In genomic region chr3:150238043-150238802, GRCh38 we compare ENCODE assay signal across 12 cellular contexts.
DNase-seq lines count a peak whose midpoint lies in the region; ATAC-seq and TF ChIP-seq lines count a peak whose summit lies in the region.
"Had no signal": no experiment of that assay in that cellular context is flagged by ENCODE, and none has a peak within 500 bp of the region (broad histone marks: within the 10 kb centered on the region; RNA-seq: fewer than 3 reads in every experiment).

No MANE protein-coding gene starts in this region.

- H3K9me3 Mint-ChIP-seq in activated naive CD4-positive, alpha-beta T cell treated with anti-CD3 and anti-CD28 coated beads, Interleukin-2, amount 10 ng/mL, durations not matched to agents 7 days and 5 days: no peaks in the 10 kb centered on the region
- H3K9me3 Mint-ChIP-seq in stimulated activated naive B cell treated with anti-CD40 and anti-IgM and Interleukin-4, amounts not matched to agents 10 μg/mL and 1 μg/mL and 100 μg/mL, for 72 hours: no peaks in the 10 kb centered on the region
- H3K9me3 Mint-ChIP-seq: activated T-helper 17 cell treated with anti-CD3 and anti-CD28 coated beads, Interleukin-2, amount 50 U/mL, for 72 hours had no signal

- H3K9me3 ChIP-seq in left lung (no peaks in the 10 kb centered on the region), thyroid gland (no peaks in the 10 kb centered on the region)
- H3K9me3 ChIP-seq: left ventricle myocardium inferior had no signal

- peaks cover 18% of the 10 kb centered on the region for H3K27me3 Mint-ChIP-seq in activated naive CD4-positive, alpha-beta T cell treated with anti-CD3 and anti-CD28 coated beads, Interleukin-2, amount 10 ng/mL, durations not matched to agents 7 days and 5 days
- peaks cover 7 to 8% of the 10 kb centered on the region in 2 donors for H3K27me3 Mint-ChIP-seq in stimulated activated naive B cell treated with anti-CD40 and anti-IgM and Interleukin-4, amounts not matched to agents 10 μg/mL and 1 μg/mL and 100 μg/mL, for 72 hours

- H3K36me3 Mint-ChIP-seq in activated naive CD4-positive, alpha-beta T cell treated with anti-CD3 and anti-CD28 coated beads, Interleukin-2, amount 10 ng/mL, durations not matched to agents 7 days and 5 days: no peaks in the 10 kb centered on the region
- no peaks in the 10 kb centered on the region for H3K36me3 Mint-ChIP-seq in stimulated activated naive B cell treated with anti-CD40 and anti-IgM and Interleukin-4, amounts not matched to agents 10 μg/mL and 1 μg/mL and 100 μg/mL, for 72 hours

- intact Hi-C loops in left lung (cut with DNase I) (no loop called here), thyroid gland (cut with DNase I) (no loop called here)

- no peak overlapping the region for H3K27ac ChIP-seq in left lung
- peak overlapping the region; percentile 83 to 90 (median 87) for H3K27ac ChIP-seq in thyroid gland
- H3K27ac ChIP-seq: left ventricle myocardium inferior had no signal

- ATAC-seq in left lung: peak; percentile 53
- ATAC-seq in stimulated activated naive B cell treated with anti-CD40 and anti-IgM and Interleukin-4, amounts not matched to agents 10 μg/mL and 1 μg/mL and 100 μg/mL, for 72 hours (replicated peaks): no peak

- no peak overlapping the region for H3K27ac Mint-ChIP-seq in activated naive CD4-positive, alpha-beta T cell treated with anti-CD3 and anti-CD28 coated beads, Interleukin-2, amount 10 ng/mL, durations not matched to agents 7 days and 5 days
- no peak overlapping the region for H3K27ac Mint-ChIP-seq in stimulated activated naive B cell treated with anti-CD40 and anti-IgM and Interleukin-4, amounts not matched to agents 10 μg/mL and 1 μg/mL and 100 μg/mL, for 72 hours
- H3K27ac Mint-ChIP-seq: activated T-helper 17 cell treated with anti-CD3 and anti-CD28 coated beads, Interleukin-2, amount 50 U/mL, for 72 hours had no signal

- WGBS in thyroid gland, 2 donors: 47 to 52% methylated on average over 9 of the region's 9 CpGs

- H3K36me3 ChIP-seq in left lung (no peaks in the 10 kb centered on the region), thyroid gland (no peaks in the 10 kb centered on the region)
- H3K36me3 ChIP-seq: left ventricle myocardium inferior had no signal

- CTCF ChIA-PET in activated naive CD4-positive, alpha-beta T cell treated with anti-CD3 and anti-CD28 coated beads, Interleukin-2, amount 10 ng/mL, durations not matched to agents 7 days and 5 days (lab: Charles Lee): interaction anchor here (0.9 kb wide), 1 partner anchor 12 kb away, joined by 4 read pairs; no protein-coding TSS in a partner anchor

- H3K4me1 ChIP-seq in left lung: no peaks in the 10 kb centered on the region
- peaks cover 27 to 32% of the 10 kb centered on the region in 2 donors for H3K4me1 ChIP-seq in thyroid gland

- H3K4me1 Mint-ChIP-seq in activated naive CD4-positive, alpha-beta T cell treated with anti-CD3 and anti-CD28 coated beads, Interleukin-2, amount 10 ng/mL, durations not matched to agents 7 days and 5 days: no peaks in the 10 kb centered on the region
- H3K4me1 Mint-ChIP-seq in stimulated activated naive B cell treated with anti-CD40 and anti-IgM and Interleukin-4, amounts not matched to agents 10 μg/mL and 1 μg/mL and 100 μg/mL, for 72 hours: peaks cover 0 to 4% of the 10 kb centered on the region in 2 donors
- H3K4me1 Mint-ChIP-seq: activated T-helper 17 cell treated with anti-CD3 and anti-CD28 coated beads, Interleukin-2, amount 50 U/mL, for 72 hours had no signal

- H3K27me3 ChIP-seq in left lung (no peaks in the 10 kb centered on the region), thyroid gland (no peaks in the 10 kb centered on the region)

- DNase-seq in NCI-H345 (lab: John Stamatoyannopoulos, UW): peak; percentile 33
- no peak for DNase-seq in NCI-H345 treated with DMSO at 0.1 percent for 48 hours (lab: John Stamatoyannopoulos, UW; ENCODE audit: unreplicated experiment)
- peak; percentile 53 for DNase-seq in astrocyte of the hippocampus (ENCODE audit: low read depth, low spot score)
- no peak for DNase-seq in left lung
- peak; percentile 66 for DNase-seq in thyroid gland
- no peak for DNase-seq in dermis blood vessel endothelial cell
- no peak for DNase-seq in activated naive CD4-positive, alpha-beta T cell treated with anti-CD3 and anti-CD28 coated beads, Interleukin-2, amount 10 ng/mL, durations not matched to agents 7 days and 5 days
- no peak for DNase-seq in stimulated activated naive B cell treated with anti-CD40 and anti-IgM and Interleukin-4, amounts not matched to agents 10 μg/mL and 1 μg/mL and 100 μg/mL, for 72 hours
- DNase-seq: activated CD4-positive, alpha-beta T cell treated with anti-CD3 and anti-CD28 coated beads for 48 hours; DND-41; left ventricle myocardium inferior had no signal

- H3K4me3 ChIP-seq in left lung: no peak overlapping the region
- H3K4me3 ChIP-seq in thyroid gland (replicated peaks in 1 of 3): no peak overlapping the region
- H3K4me3 ChIP-seq: left ventricle myocardium inferior had no signal

- no peak for TF ChIP-seq POLR2A in thyroid gland (IDR thresholded peaks at IDR 0.05)

- TF ChIP-seq CTCF in left lung (IDR thresholded peaks at IDR 0.05) (no peak), thyroid gland (IDR thresholded peaks at IDR 0.05) (no peak)

- no peak overlapping the region for H3K4me3 Mint-ChIP-seq in activated naive CD4-positive, alpha-beta T cell treated with anti-CD3 and anti-CD28 coated beads, Interleukin-2, amount 10 ng/mL, durations not matched to agents 7 days and 5 days
- no peak overlapping the region for H3K4me3 Mint-ChIP-seq in stimulated activated naive B cell treated with anti-CD40 and anti-IgM and Interleukin-4, amounts not matched to agents 10 μg/mL and 1 μg/mL and 100 μg/mL, for 72 hours
- H3K4me3 Mint-ChIP-seq: activated T-helper 17 cell treated with anti-CD3 and anti-CD28 coated beads, Interleukin-2, amount 50 U/mL, for 72 hours had no signal

Comparison
In these comparisons a context has a peak if more than half of its experiments do, and no peak if none do; other contexts are left out.
1. DNase-seq: peak in NCI-H345 (single experiment), astrocyte of the hippocampus (single experiment) and thyroid gland (2 of 2); none in NCI-H345 treated with DMSO at 0.1 percent for 48 hours (single experiment), left lung (0 of 2), dermis blood vessel endothelial cell (single experiment), activated naive CD4-positive, alpha-beta T cell treated with anti-CD3 and anti-CD28 coated beads, Interleukin-2, amount 10 ng/mL, durations not matched to agents 7 days and 5 days (single experiment) and stimulated activated naive B cell treated with anti-CD40 and anti-IgM and Interleukin-4, amounts not matched to agents 10 μg/mL and 1 μg/mL and 100 μg/mL, for 72 hours (single experiment).
2. H3K27ac ChIP-seq: peak in thyroid gland (3 of 3); none in left lung (0 of 2).